1 cellular context compared by ENCODE assay signal in the genomic region with DNA sequence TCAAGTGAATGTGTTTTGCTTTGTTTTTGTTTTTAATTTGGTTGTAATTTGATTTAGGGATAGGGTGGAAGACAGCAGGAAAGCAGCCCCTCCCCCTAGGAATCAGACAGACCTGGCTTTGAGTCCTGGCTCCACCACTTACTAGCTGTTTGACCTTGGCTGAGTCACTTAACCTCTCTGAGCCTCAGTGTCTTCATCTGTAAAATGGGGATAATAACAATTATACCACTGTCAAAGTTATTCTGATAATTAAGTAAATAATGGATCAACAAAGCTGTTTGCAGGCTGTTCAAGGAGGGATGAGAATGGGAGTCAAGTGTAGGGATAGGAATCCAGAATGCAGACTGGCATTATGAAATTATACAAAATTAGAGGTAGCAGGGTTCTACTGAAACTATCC.
TF ChIP-seq lines count a peak whose summit lies in the region.

No MANE protein-coding gene starts in this region.

TF ChIP-seq in H1, 55 proteins besides CTCF, POLR2A, EP300 and RAD21:
- no peak for TF ChIP-seq EGR1 (IDR thresholded peaks at IDR 0.05; ENCODE audit: borderline replicate concordance, low read depth, low read length)
- TF ChIP-seq KDM1A (IDR thresholded peaks at IDR 0.05; ENCODE audit: borderline replicate concordance, low read length), result peak; percentile 75
TF ChIP-seq in H1: peak in this region for 1.
